8 cellular contexts compared by ENCODE assay signal in the genomic region with DNA sequence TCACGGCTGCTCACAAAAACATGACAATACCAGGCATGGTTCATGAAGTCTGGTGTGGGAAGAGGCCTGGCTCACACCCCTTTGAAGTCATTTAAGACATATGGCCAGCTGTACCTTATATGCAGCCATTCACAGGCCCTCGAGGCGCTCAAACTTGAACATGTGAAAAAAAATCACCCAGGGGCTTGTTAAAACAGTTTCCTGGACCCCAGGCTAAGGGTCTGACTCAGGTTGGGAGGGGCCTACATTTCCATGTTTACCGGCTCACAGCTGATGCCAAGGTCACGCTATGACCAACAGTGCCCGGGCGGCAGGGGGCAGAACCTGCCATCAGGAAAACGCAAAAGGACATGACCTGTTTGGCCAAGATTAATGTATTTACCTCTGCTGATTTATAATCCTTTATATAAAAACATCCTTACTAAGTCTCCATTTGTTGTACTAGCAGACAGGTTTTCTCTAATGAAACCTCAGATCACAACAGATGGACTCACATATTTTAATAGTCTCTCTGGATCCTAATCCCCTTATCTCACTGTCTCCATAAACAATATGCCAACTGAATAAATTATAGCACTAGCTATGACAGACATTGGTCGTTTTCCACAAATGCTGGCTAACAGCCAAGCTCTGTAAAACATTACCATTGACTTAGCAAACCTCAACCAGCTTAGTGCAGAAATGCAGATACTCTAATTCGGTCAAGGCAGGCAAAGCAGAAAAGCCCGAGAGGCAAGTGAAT. TPM values are rescaled to one million over a fixed set of nuclear protein-coding genes. Genes with fewer than 3 reads are reported as not detected.
DNase-seq lines count a peak whose midpoint lies in the region; ATAC-seq and TF ChIP-seq lines count a peak whose summit lies in the region.

No MANE protein-coding gene starts in this region.

- H3K9me3 Mint-ChIP-seq in WTC11, result no peaks in the 10 kb centered on the region
- H3K9me3 Mint-ChIP-seq in stimulated activated naive CD8-positive, alpha-beta T cell treated with anti-CD3 and anti-CD28 coated beads, Interleukin-15, amount 100 ng/mL, for 72 hours, result no peaks in the 10 kb centered on the region

- peak overlapping the region; percentile 80 for H3K27ac ChIP-seq in left ventricle myocardium inferior (replicated peaks)

- H3K9me3 ChIP-seq in left ventricle myocardium inferior (replicated peaks), result no peaks in the 10 kb centered on the region

- H3K36me3 ChIP-seq in left ventricle myocardium inferior, result no peaks in the 10 kb centered on the region

- H3K4me3 ChIP-seq in left ventricle myocardium inferior, result no peak overlapping the region

- peak overlapping the region; percentile 94; the same call in 1 of the 2 replicates for H3K27ac Mint-ChIP-seq in WTC11
- H3K27ac Mint-ChIP-seq in stimulated activated naive CD8-positive, alpha-beta T cell treated with anti-CD3 and anti-CD28 coated beads, Interleukin-15, amount 100 ng/mL, for 72 hours, result peak overlapping the region in 1 of 2 donors; percentile 49

- ATAC-seq in WTC11, result no peak
- ATAC-seq in stimulated activated naive CD8-positive, alpha-beta T cell treated with anti-CD3 and anti-CD28 coated beads, Interleukin-15, amount 100 ng/mL, for 72 hours, result no peak

- no peak overlapping the region for H3K4me3 Mint-ChIP-seq in WTC11
- peak overlapping the region; percentile 24 to 32 for H3K4me3 Mint-ChIP-seq in stimulated activated naive CD8-positive, alpha-beta T cell treated with anti-CD3 and anti-CD28 coated beads, Interleukin-15, amount 100 ng/mL, for 72 hours

- in situ Hi-C loops in GM13976 (cut with MboI; ENCODE audit: low sequenced_read_pairs, unreplicated experiment), result no loop called here

- TF ChIP-seq CTCF in WTC11 (IDR thresholded peaks at IDR 0.05) (no peak), left ventricle myocardium inferior (IDR thresholded peaks at IDR 0.05; ENCODE audit: borderline replicate concordance) (peak; percentile 24), GM13976 (IDR thresholded peaks at IDR 0.05; ENCODE audit: borderline replicate concordance, control extremely low read depth, extremely low read depth, insufficient read depth, missing control alignments) (no peak)

- H3K36me3 Mint-ChIP-seq in WTC11, result 0 out of 2 replicates have a peak, but pooled peaks cover 3% of the 10 kb centered on the region

- CTCF ChIA-PET in WTC11 (lab: Charles Lee), result interaction anchor here (0.7 to 1.6 kb wide), 3 partner anchors 10 to 311 kb away, joined by 3 to 7 read pairs (median 4); no protein-coding TSS in a partner anchor

- intact Hi-C loops in left ventricle myocardium inferior (cut with micrococcal nuclease), result loop anchor here (10.0 kb wide), 1 partner anchor 94 kb away; no protein-coding TSS in a partner anchor

- DNase-seq in DMS 273 (lab: John Stamatoyannopoulos, UW; ENCODE audit: unreplicated experiment) (peak; percentile 99), NCI-H1417 treated with DMSO at 0.1 percent for 48 hours (lab: John Stamatoyannopoulos, UW) (peak; percentile 72), WTC11 (ENCODE audit: low spot score) (no peak), left ventricle myocardium inferior (no peak), AG08396 (ENCODE audit: low spot score) (no peak), GM13976 (ENCODE audit: low spot score) (no peak), KG1 (lab: John Stamatoyannopoulos, UW) (no peak)
- DNase-seq in stimulated activated naive CD8-positive, alpha-beta T cell treated with anti-CD3 and anti-CD28 coated beads, Interleukin-15, amount 100 ng/mL, for 72 hours, result no peak

- H3K4me1 ChIP-seq in left ventricle myocardium inferior, result peaks cover 89% of the 10 kb centered on the region

- H3K27me3 ChIP-seq in left ventricle myocardium inferior (ENCODE audit: low read depth), result no peaks in the 10 kb centered on the region

- POLR2A ChIA-PET in WTC11 (lab: Charles Lee), result no interaction called here

- no peaks in the 10 kb centered on the region for H3K27me3 Mint-ChIP-seq in WTC11 (ENCODE audit: low read depth)
- H3K27me3 Mint-ChIP-seq in stimulated activated naive CD8-positive, alpha-beta T cell treated with anti-CD3 and anti-CD28 coated beads, Interleukin-15, amount 100 ng/mL, for 72 hours, result no peaks in the 10 kb centered on the region

- peaks cover 91% of the 10 kb centered on the region for H3K4me1 Mint-ChIP-seq in WTC11
- H3K4me1 Mint-ChIP-seq in stimulated activated naive CD8-positive, alpha-beta T cell treated with anti-CD3 and anti-CD28 coated beads, Interleukin-15, amount 100 ng/mL, for 72 hours, result peaks cover 96% of the 10 kb centered on the region

TF ChIP-seq in WTC11, 78 proteins besides CTCF, POLR2A, EP300 and RAD21:
- TF ChIP-seq, protein P1, sequence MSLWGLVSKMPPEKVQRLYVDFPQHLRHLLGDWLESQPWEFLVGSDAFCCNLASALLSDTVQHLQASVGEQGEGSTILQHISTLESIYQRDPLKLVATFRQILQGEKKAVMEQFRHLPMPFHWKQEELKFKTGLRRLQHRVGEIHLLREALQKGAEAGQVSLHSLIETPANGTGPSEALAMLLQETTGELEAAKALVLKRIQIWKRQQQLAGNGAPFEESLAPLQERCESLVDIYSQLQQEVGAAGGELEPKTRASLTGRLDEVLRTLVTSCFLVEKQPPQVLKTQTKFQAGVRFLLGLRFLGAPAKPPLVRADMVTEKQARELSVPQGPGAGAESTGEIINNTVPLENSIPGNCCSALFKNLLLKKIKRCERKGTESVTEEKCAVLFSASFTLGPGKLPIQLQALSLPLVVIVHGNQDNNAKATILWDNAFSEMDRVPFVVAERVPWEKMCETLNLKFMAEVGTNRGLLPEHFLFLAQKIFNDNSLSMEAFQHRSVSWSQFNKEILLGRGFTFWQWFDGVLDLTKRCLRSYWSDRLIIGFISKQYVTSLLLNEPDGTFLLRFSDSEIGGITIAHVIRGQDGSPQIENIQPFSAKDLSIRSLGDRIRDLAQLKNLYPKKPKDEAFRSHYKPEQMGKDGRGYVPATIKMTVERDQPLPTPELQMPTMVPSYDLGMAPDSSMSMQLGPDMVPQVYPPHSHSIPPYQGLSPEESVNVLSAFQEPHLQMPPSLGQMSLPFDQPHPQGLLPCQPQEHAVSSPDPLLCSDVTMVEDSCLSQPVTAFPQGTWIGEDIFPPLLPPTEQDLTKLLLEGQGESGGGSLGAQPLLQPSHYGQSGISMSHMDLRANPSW (CRISPR knock-in tag; conservative IDR thresholded peaks at IDR 0.05; ENCODE audit: low read depth), result no peak
- TF ChIP-seq PRRX2 (CRISPR knock-in tag; IDR thresholded peaks at IDR 0.05), result no peak
- no peak for TF ChIP-seq ELF4 (CRISPR knock-in tag; IDR thresholded peaks at IDR 0.05; ENCODE audit: low read depth)
- TF ChIP-seq, protein P2, sequence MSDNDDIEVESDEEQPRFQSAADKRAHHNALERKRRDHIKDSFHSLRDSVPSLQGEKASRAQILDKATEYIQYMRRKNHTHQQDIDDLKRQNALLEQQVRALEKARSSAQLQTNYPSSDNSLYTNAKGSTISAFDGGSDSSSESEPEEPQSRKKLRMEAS (CRISPR knock-in tag; IDR thresholded peaks at IDR 0.05), result no peak
- TF ChIP-seq OVOL2 (CRISPR knock-in tag; IDR thresholded peaks at IDR 0.05; ENCODE audit: borderline replicate concordance), result no peak
- no peak for TF ChIP-seq TEAD4 (CRISPR knock-in tag; IDR thresholded peaks at IDR 0.05)
- TF ChIP-seq ZNF121 (CRISPR knock-in tag; IDR thresholded peaks at IDR 0.05), result no peak

RNA-seq across cellular contexts. Expression of a gene that starts 19.9 kb away (rescaled TPM):
- total RNA-seq in WTC11 (2021) (194 to 215 TPM (median 199 TPM) in 3 replicates), left ventricle myocardium inferior (242 TPM)

Comparison
In these comparisons a context has a peak if more than half of its experiments do, and no peak if none do; other contexts are left out.
1. DNase-seq: peak in DMS 273 (single experiment) and NCI-H1417 treated with DMSO at 0.1 percent for 48 hours (single experiment); none in WTC11 (single experiment), left ventricle myocardium inferior (single experiment), stimulated activated naive CD8-positive, alpha-beta T cell treated with anti-CD3 and anti-CD28 coated beads, Interleukin-15, amount 100 ng/mL, for 72 hours (0 of 2), AG08396 (single experiment), GM13976 (single experiment) and KG1 (single experiment).